ENCODE assay signal across 29 cellular contexts in the genomic region with DNA sequence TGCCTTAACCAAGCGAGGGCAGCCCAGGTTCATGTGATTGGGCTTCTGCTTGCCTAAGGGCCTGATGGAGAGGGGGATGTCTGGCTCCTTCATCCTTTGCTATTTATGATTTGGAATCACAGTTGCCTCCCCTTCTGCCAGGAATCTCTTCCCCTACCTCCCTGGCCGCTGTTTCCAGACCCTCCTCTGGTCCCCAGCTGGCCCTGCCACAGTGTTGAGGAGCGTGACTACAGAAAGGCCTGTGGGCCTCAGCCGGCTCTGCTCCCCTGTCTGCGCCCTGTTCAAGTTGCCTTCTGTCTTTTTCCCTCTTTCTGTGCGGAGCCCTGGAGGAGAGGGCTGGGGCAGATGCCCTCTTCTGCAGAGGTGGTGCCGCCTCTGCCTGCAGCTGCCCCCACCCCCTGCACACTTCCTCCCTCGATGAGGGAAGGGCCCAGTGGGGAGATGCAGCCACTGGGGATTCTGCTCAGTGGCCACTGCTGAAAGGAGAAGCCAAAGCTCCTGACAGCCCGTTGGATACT. TPM values are rescaled to one million over a fixed set of nuclear protein-coding genes. Genes with fewer than 3 reads are reported as not detected.
"Had no signal": no experiment of that assay in that cellular context is flagged by ENCODE, and none has a peak within 500 bp of the region (broad histone marks: within the 10 kb centered on the region; RNA-seq: fewer than 3 reads in every experiment).

No MANE protein-coding gene starts in this region.

- H3K27ac ChIP-seq: ascending aorta, body of pancreas, Peyer's patch, RWPE1 had no signal

- H3K4me3 ChIP-seq: ascending aorta, body of pancreas, Peyer's patch had no signal

- H3K4me1 ChIP-seq: ascending aorta, body of pancreas, Peyer's patch had no signal

- H3K36me3 Mint-ChIP-seq: activated CD8-positive, alpha-beta memory T cell treated with anti-CD3 and anti-CD28 coated beads, Interleukin-2, amount 10 ng/mL, durations not matched to agents 7 days and 5 days; activated naive CD4-positive, alpha-beta T cell treated with anti-CD3 and anti-CD28 coated beads, Interleukin-2, amount 50 U/mL, for 72 hours; IgD-negative memory B cell; WTC11 had no signal

- ATAC-seq: activated CD8-positive, alpha-beta memory T cell treated with anti-CD3 and anti-CD28 coated beads, Interleukin-2, amount 10 ng/mL, durations not matched to agents 7 days and 5 days; activated naive CD4-positive, alpha-beta T cell treated with anti-CD3 and anti-CD28 coated beads, Interleukin-2, amount 50 U/mL, for 72 hours; activated naive CD8-positive, alpha-beta T cell treated with anti-CD3 and anti-CD28 coated beads, Interleukin-2, amount 50 U/mL, for 24 hours; body of pancreas; WTC11 had no signal

- H3K9me3 Mint-ChIP-seq: activated naive CD4-positive, alpha-beta T cell treated with anti-CD3 and anti-CD28 coated beads, Interleukin-2, amount 50 U/mL, for 72 hours; activated naive CD8-positive, alpha-beta T cell treated with anti-CD3 and anti-CD28 coated beads, Interleukin-2, amount 50 U/mL, for 24 hours; activated T-cell treated with anti-CD3 and anti-CD28 coated beads, Interleukin-2, amount 50 U/mL, for 24 hours; activated T-helper 1 cell treated with anti-CD3 and anti-CD28 coated beads, Interleukin-12 subunit alpha, Interleukin-12 subunit beta, Interleukin-2, Interleukin-4 antibody, amounts not matched to agents 30 ng/mL and 10 ng/mL and 1 ng/mL, durations not matched to agents 14 hours and 24 hours and 36 hours; T-helper 1 cell treated with Interleukin-12 subunit alpha and Interleukin-12 subunit beta and Interleukin-4 antibody, amounts not matched to agents 30 μg/mL and 1 μg/mL, for 36 hours; WTC11 had no signal

- FAIRE-seq: bronchial epithelial cell had no signal

- H3K4me1 Mint-ChIP-seq: activated CD8-positive, alpha-beta memory T cell treated with anti-CD3 and anti-CD28 coated beads, Interleukin-2, amount 10 ng/mL, durations not matched to agents 7 days and 5 days; activated naive CD8-positive, alpha-beta T cell treated with anti-CD3 and anti-CD28 coated beads, Interleukin-2, amount 50 U/mL, for 24 hours; IgD-negative memory B cell had no signal

- H3K36me3 ChIP-seq: Peyer's patch had no signal

- H3K9me3 ChIP-seq: ascending aorta, body of pancreas, Peyer's patch had no signal

- H3K4me3 Mint-ChIP-seq: activated CD8-positive, alpha-beta memory T cell treated with anti-CD3 and anti-CD28 coated beads, Interleukin-2, amount 10 ng/mL, durations not matched to agents 7 days and 5 days; activated naive CD8-positive, alpha-beta T cell treated with anti-CD3 and anti-CD28 coated beads, Interleukin-2, amount 50 U/mL, for 24 hours; activated T-cell treated with anti-CD3 and anti-CD28 coated beads, Interleukin-2, amount 50 U/mL, for 24 hours; activated T-helper 1 cell treated with anti-CD3 and anti-CD28 coated beads, Interleukin-12 subunit alpha, Interleukin-12 subunit beta, Interleukin-2, Interleukin-4 antibody, amounts not matched to agents 30 ng/mL and 10 ng/mL and 1 ng/mL, durations not matched to agents 14 hours and 24 hours and 36 hours; IgD-negative memory B cell; T-helper 1 cell treated with Interleukin-12 subunit alpha and Interleukin-12 subunit beta and Interleukin-4 antibody, amounts not matched to agents 30 μg/mL and 1 μg/mL, for 36 hours; WTC11 had no signal

- DNase-seq: activated CD4-positive, alpha-beta T cell treated with anti-CD3 and anti-CD28 coated beads for 48 hours; activated CD4-positive, alpha-beta T cell treated with anti-CD3 and anti-CD28 coated beads, Interleukin-2, amount 50 U/mL, for 4 hours; activated CD4-positive, CD25-positive, alpha-beta regulatory T cell treated with anti-CD3 and anti-CD28 coated beads, Interleukin-2, amount 50 U/mL, for 72 hours; activated CD8-positive, alpha-beta memory T cell treated with anti-CD3 and anti-CD28 coated beads, Interleukin-2, amount 10 ng/mL, durations not matched to agents 7 days and 5 days; activated effector memory CD4-positive, alpha-beta T cell treated with Interleukin-2 at 50 U/mL for 16 hours; activated naive CD4-positive, alpha-beta T cell; activated naive CD8-positive, alpha-beta T cell treated with anti-CD3 and anti-CD28 coated beads, Interleukin-2, amount 50 U/mL, for 24 hours; activated T-cell treated with anti-CD3 and anti-CD28 coated beads, Interleukin-2, amount 50 U/mL, for 24 hours; amniotic stem cell; body of pancreas; KG1; NCI-H1092; NCI-H1417; NCI-H1930; NCI-H2171; NCI-H2227 treated with DMSO at 0.1 percent for 48 hours; NCI-H526; NCI-H82; NK-92 treated with Interleukin-12 subunit alpha and Interleukin-12 subunit beta, amount 100 ng/mL, for 24 hours; SHP77 had no signal

- H3K27me3 ChIP-seq: ascending aorta, body of pancreas, Peyer's patch had no signal

- H3K27ac Mint-ChIP-seq: activated CD8-positive, alpha-beta memory T cell treated with anti-CD3 and anti-CD28 coated beads, Interleukin-2, amount 10 ng/mL, durations not matched to agents 7 days and 5 days; activated naive CD4-positive, alpha-beta T cell treated with anti-CD3 and anti-CD28 coated beads, Interleukin-2, amount 50 U/mL, for 72 hours; activated naive CD8-positive, alpha-beta T cell treated with anti-CD3 and anti-CD28 coated beads, Interleukin-2, amount 50 U/mL, for 24 hours; activated T-cell treated with anti-CD3 and anti-CD28 coated beads, Interleukin-2, amount 50 U/mL, for 24 hours; activated T-helper 1 cell treated with anti-CD3 and anti-CD28 coated beads, Interleukin-12 subunit alpha, Interleukin-12 subunit beta, Interleukin-2, Interleukin-4 antibody, amounts not matched to agents 30 ng/mL and 10 ng/mL and 1 ng/mL, durations not matched to agents 14 hours and 24 hours and 36 hours; IgD-negative memory B cell; T-helper 1 cell treated with Interleukin-12 subunit alpha and Interleukin-12 subunit beta and Interleukin-4 antibody, amounts not matched to agents 30 μg/mL and 1 μg/mL, for 36 hours; WTC11 had no signal

RNA-seq across cellular contexts. Expression of gene KIAA1614, which starts 6.5 kb away (rescaled TPM):
- polyA plus RNA-seq: IgD-negative memory B cell had no signal
